2 cellular contexts compared by ENCODE assay signal in genomic region chr10:126588024-126588423, GRCh38.
TF ChIP-seq lines count a peak whose summit lies in the region.

No MANE protein-coding gene starts in this region.

TF ChIP-seq in H1, 55 proteins besides CTCF, POLR2A, EP300 and RAD21:
- no peak for TF ChIP-seq CHD1 (IDR thresholded peaks at IDR 0.05; ENCODE audit: low read depth, low read length)
- TF ChIP-seq PHF8 (conservative IDR thresholded peaks at IDR 0.05; ENCODE audit: low read depth, low read length) = no peak
- TF ChIP-seq TBP (IDR thresholded peaks at IDR 0.05; ENCODE audit: low read depth, low read length) = no peak
- no peak for TF ChIP-seq EZH2 (IDR thresholded peaks at IDR 0.05; ENCODE audit: low read depth, low read length, severe bottlenecking)
- TF ChIP-seq, protein P1, sequence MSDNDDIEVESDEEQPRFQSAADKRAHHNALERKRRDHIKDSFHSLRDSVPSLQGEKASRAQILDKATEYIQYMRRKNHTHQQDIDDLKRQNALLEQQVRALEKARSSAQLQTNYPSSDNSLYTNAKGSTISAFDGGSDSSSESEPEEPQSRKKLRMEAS (IDR thresholded peaks at IDR 0.05) = no peak
- TF ChIP-seq POLR2AphosphoS5 (IDR thresholded peaks at IDR 0.05; ENCODE audit: low read depth, low read length) = no peak
- no peak for TF ChIP-seq SP4 (IDR thresholded peaks at IDR 0.05; ENCODE audit: low read length)
- no peak for TF ChIP-seq HDAC6 (IDR thresholded peaks at IDR 0.05; ENCODE audit: low read depth, low read length)
- TF ChIP-seq CBX5 (IDR thresholded peaks at IDR 0.05; ENCODE audit: low read depth, low read length) = no peak
- TF ChIP-seq CHD2 (IDR thresholded peaks at IDR 0.05; ENCODE audit: low read length) = no peak
- TF ChIP-seq CEBPB (IDR thresholded peaks at IDR 0.05; ENCODE audit: low read depth, low read length) = no peak

TF ChIP-seq in HepG2, 621 proteins besides CTCF, POLR2A, EP300 and RAD21:
- TF ChIP-seq ZNF891 (CRISPR knock-in tag; IDR thresholded peaks at IDR 0.05) = no peak
- no peak for TF ChIP-seq KLF15 (CRISPR knock-in tag; IDR thresholded peaks at IDR 0.05; ENCODE audit: borderline replicate concordance)
- TF ChIP-seq ZNF432 (CRISPR knock-in tag; IDR thresholded peaks at IDR 0.05; ENCODE audit: borderline replicate concordance) = no peak
- TF ChIP-seq PPARG (CRISPR knock-in tag; conservative IDR thresholded peaks at IDR 0.05) = no peak
- no peak for TF ChIP-seq KLF16 (CRISPR knock-in tag; IDR thresholded peaks at IDR 0.05)
- TF ChIP-seq, protein P2, sequence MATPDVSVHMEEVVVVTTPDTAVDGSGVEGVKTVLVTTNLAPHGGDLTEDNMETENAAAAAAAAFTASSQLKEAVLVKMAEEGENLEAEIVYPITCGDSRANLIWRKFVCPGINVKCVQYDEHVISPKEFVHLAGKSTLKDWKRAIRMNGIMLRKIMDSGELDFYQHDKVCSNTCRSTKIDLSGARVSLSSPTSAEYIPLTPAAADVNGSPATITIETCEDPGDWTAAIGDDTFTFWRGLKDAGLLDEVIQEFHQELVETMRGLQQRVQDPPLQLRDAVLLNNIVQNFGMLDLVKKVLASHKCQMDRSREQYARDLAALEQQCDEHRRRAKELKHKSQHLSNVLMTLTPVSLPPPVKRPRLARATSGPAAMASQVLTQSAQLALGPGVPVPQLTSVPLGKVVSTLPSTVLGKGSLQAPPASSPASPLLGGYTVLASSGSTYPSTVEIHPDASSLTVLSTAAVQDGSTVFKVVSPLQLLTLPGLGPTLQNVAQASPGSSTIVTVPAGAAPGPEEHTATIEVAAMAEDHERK (CRISPR knock-in tag; IDR thresholded peaks at IDR 0.05; ENCODE audit: low read depth) = no peak
- no peak for TF ChIP-seq FOSL2 (CRISPR knock-in tag; IDR thresholded peaks at IDR 0.05)
- TF ChIP-seq, protein P3, sequence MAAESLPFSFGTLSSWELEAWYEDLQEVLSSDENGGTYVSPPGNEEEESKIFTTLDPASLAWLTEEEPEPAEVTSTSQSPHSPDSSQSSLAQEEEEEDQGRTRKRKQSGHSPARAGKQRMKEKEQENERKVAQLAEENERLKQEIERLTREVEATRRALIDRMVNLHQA (CRISPR knock-in tag; IDR thresholded peaks at IDR 0.05) = no peak
